In genomic region chr11:118715837-118716260, GRCh38 we compare ENCODE assay signal across 13 cellular contexts. TPM values are rescaled to one million over a fixed set of nuclear protein-coding genes. Genes with fewer than 3 reads are reported as not detected.
DNase-seq lines count a peak whose midpoint lies in the region; ATAC-seq and TF ChIP-seq lines count a peak whose summit lies in the region.
"Had no signal": no experiment of that assay in that cellular context is flagged by ENCODE, and none has a peak within 500 bp of the region (broad histone marks: within the 10 kb centered on the region; RNA-seq: fewer than 3 reads in every experiment).

No MANE protein-coding gene starts in this region.

- peak overlapping the region; percentile 99 to 100 (median 100) for H3K27ac Mint-ChIP-seq in H9
- H3K27ac Mint-ChIP-seq in endothelial cell (ENCODE audit: unreplicated experiment), result peak overlapping the region; percentile 81
- H3K27ac Mint-ChIP-seq: activated naive CD8-positive, alpha-beta T cell; stimulated activated effector memory CD8-positive, alpha-beta T cell treated with anti-CD3 and anti-CD28 coated beads, Interleukin-12 subunit alpha, Interleukin-12 subunit beta, amount 100 ng/mL, for 72 hours had no signal

- no peak for ATAC-seq in GM19455 (IDR thresholded peaks at IDR 0.05; ENCODE audit: unreplicated experiment)
- ATAC-seq: activated CD4-positive, CD25-positive, alpha-beta regulatory T cell treated with anti-CD3 and anti-CD28 coated beads, Interleukin-2, amount 50 U/mL, for 24 hours; stimulated activated effector memory CD8-positive, alpha-beta T cell treated with anti-CD3 and anti-CD28 coated beads, Interleukin-12 subunit alpha, Interleukin-12 subunit beta, amount 100 ng/mL, for 72 hours had no signal

- H3K14ac ChIP-seq in H9 (ENCODE audit: insufficient read depth, low read length) (no peak overlapping the region), trophoblast cell (ENCODE audit: low read length) (no peak overlapping the region)

- H3K79me2 ChIP-seq in H9 (ENCODE audit: insufficient read depth, low read length), result no peaks in the 10 kb centered on the region; the same call in 1 of the 2 replicates
- peaks cover 2% of the 10 kb centered on the region for H3K79me2 ChIP-seq in trophoblast cell (ENCODE audit: control insufficient read depth, insufficient read depth, low read length, poor library complexity)

- no peaks in the 10 kb centered on the region for H3K9me3 ChIP-seq in H9 (ENCODE audit: control insufficient read depth, low read depth, low read length)
- H3K9me3 ChIP-seq in trophoblast cell (ENCODE audit: insufficient read depth, low read depth, low read length), result no peaks in the 10 kb centered on the region

- H3K56ac ChIP-seq in H9 (ENCODE audit: insufficient read length, low read depth, low read length), result no peak overlapping the region

- H2BK12ac ChIP-seq in H9 (ENCODE audit: insufficient read length, low read depth, low read length), result no peak overlapping the region
- peak overlapping the region; percentile 30 for H2BK12ac ChIP-seq in trophoblast cell (ENCODE audit: low read length)

- H3K4me2 ChIP-seq in H9 (ENCODE audit: insufficient read depth, insufficient read length, low read length) (peak overlapping the region; percentile 15), trophoblast cell (ENCODE audit: low read length) (peak overlapping the region; percentile 2)

- H3K27ac ChIP-seq in H9 (ENCODE audit: insufficient read length, low read depth, low read length) (peak overlapping the region; percentile 92), trophoblast cell (ENCODE audit: low read depth, low read length) (peak overlapping the region; percentile 81)

- H2BK5ac ChIP-seq in H9 (ENCODE audit: insufficient read length, low read length) (peak overlapping the region; percentile 34), trophoblast cell (ENCODE audit: low read depth, low read length, poor library complexity) (peak overlapping the region; percentile 90)

- WGBS in H9 (ENCODE audit: extremely low coverage, insufficient read length, low lambda C conversion rate), result no CpG with 5 or more reads among the region's 4 CpGs
- WGBS in trophoblast cell (ENCODE audit: extremely low coverage, insufficient coverage, insufficient read length), result no CpG with 5 or more reads among the region's 4 CpGs

- H3K4me3 ChIP-seq in trophoblast cell (ENCODE audit: low read depth, low read length), result no peak overlapping the region
- H3K4me3 ChIP-seq: skin epidermis had no signal

- H3K9ac ChIP-seq in H9 (ENCODE audit: extremely low read depth, insufficient read length, low read length) (peak overlapping the region; percentile 10), trophoblast cell (ENCODE audit: low read length) (no peak overlapping the region)

- H2AK5ac ChIP-seq in H9 (ENCODE audit: insufficient read length, low read length), result peak overlapping the region; percentile 2
- no peak overlapping the region for H2AK5ac ChIP-seq in trophoblast cell (ENCODE audit: low read length)

- no peaks in the 10 kb centered on the region for H3K36me3 ChIP-seq in trophoblast cell (ENCODE audit: control insufficient read depth in 1 of 2, insufficient read depth in 2 of 2, low read length in 2 of 2)

- H3K4me1 ChIP-seq in H9 (ENCODE audit: insufficient read depth, low read length) (peaks cover 2% of the 10 kb centered on the region; the same call in 1 of the 2 replicates), trophoblast cell (ENCODE audit: control insufficient read depth in 1 of 2, insufficient read depth in 2 of 2, low read length in 2 of 2) (peaks cover 10 to 15% of the 10 kb centered on the region in 2 experiments)

- H4K12ac ChIP-seq in trophoblast cell (ENCODE audit: low read depth, low read length), result no peak overlapping the region

- H3K4me3 Mint-ChIP-seq in H9 (peak overlapping the region; percentile 48 to 61), endothelial cell (ENCODE audit: unreplicated experiment) (no peak overlapping the region)
- H3K4me3 Mint-ChIP-seq: activated naive CD8-positive, alpha-beta T cell; stimulated activated effector memory CD8-positive, alpha-beta T cell treated with anti-CD3 and anti-CD28 coated beads, Interleukin-12 subunit alpha, Interleukin-12 subunit beta, amount 100 ng/mL, for 72 hours had no signal

- H4K5ac ChIP-seq in H9 (ENCODE audit: insufficient read length, low read depth, low read length), result peak overlapping the region; percentile 2

- no peaks in the 10 kb centered on the region; the same call in 1 of the 2 replicates for H3K27me3 Mint-ChIP-seq in H9 (ENCODE audit: low read depth)
- H3K27me3 Mint-ChIP-seq in endothelial cell (ENCODE audit: unreplicated experiment), result peaks cover 6% of the 10 kb centered on the region
- H3K27me3 Mint-ChIP-seq: activated naive CD8-positive, alpha-beta T cell had no signal

- H2BK120ac ChIP-seq in H9 (ENCODE audit: low read depth, low read length, poor library complexity, severe bottlenecking), result no peak overlapping the region
- peak overlapping the region; percentile 64 for H2BK120ac ChIP-seq in trophoblast cell (ENCODE audit: insufficient read depth, low read length, poor library complexity)

- H3K27me3 ChIP-seq in H9 (ENCODE audit: insufficient read depth, low read length) (no peaks in the 10 kb centered on the region), trophoblast cell (ENCODE audit: insufficient read depth, low read length) (no peaks in the 10 kb centered on the region)

- TF ChIP-seq CTCF in H9 (conservative IDR thresholded peaks at IDR 0.05), result no peak
- TF ChIP-seq CTCF in endothelial cell (IDR thresholded peaks at IDR 0.05; ENCODE audit: unreplicated experiment), result no peak

- H3K23me2 ChIP-seq in H9 (ENCODE audit: insufficient read length, low read depth, low read length, poor library complexity, severe bottlenecking), result no peaks in the 10 kb centered on the region

- peaks cover 7 to 34% (median 17%) of the 10 kb centered on the region in 3 experiments for H3K36me3 Mint-ChIP-seq in H9 (ENCODE audit: insufficient read depth in 1 of 3, low read depth in 3 of 3)
- H3K36me3 Mint-ChIP-seq in endothelial cell (ENCODE audit: low read depth, unreplicated experiment), result no peaks in the 10 kb centered on the region
- H3K36me3 Mint-ChIP-seq: activated naive CD8-positive, alpha-beta T cell; stimulated activated effector memory CD8-positive, alpha-beta T cell treated with anti-CD3 and anti-CD28 coated beads, Interleukin-12 subunit alpha, Interleukin-12 subunit beta, amount 100 ng/mL, for 72 hours had no signal

- DNase-seq in H9 (peak; percentile 88), NCI-H226 (peak; percentile 18), endothelial cell (ENCODE audit: low spot score) (no peak), trophoblast cell (peak; percentile 47 to 49), glomerular visceral epithelial cell (ENCODE audit: extremely low spot score) (no peak), OCI-M2 (lab: John Stamatoyannopoulos, UW; ENCODE audit: unreplicated experiment) (no peak)
- DNase-seq: DND-41 had no signal

- H3K23ac ChIP-seq in H9 (ENCODE audit: insufficient read length, low read depth, low read length) (no peak overlapping the region), trophoblast cell (ENCODE audit: low read length) (no peak overlapping the region)

- H2BK15ac ChIP-seq in H9 (ENCODE audit: low read depth, low read length), result no peak overlapping the region

- peaks cover 56 to 61% of the 10 kb centered on the region in 2 experiments for H3K4me1 Mint-ChIP-seq in H9
- H3K4me1 Mint-ChIP-seq in endothelial cell (ENCODE audit: unreplicated experiment), result peaks cover 56% of the 10 kb centered on the region

- H4K91ac ChIP-seq in H9 (ENCODE audit: insufficient read length, low read depth, low read length) (no peak overlapping the region), trophoblast cell (ENCODE audit: low read depth, low read length) (peak overlapping the region; percentile 16)

- H3K79me1 ChIP-seq in H9 (ENCODE audit: insufficient read depth, low read depth, low read length, poor library complexity, severe bottlenecking), result no peaks in the 10 kb centered on the region
- peaks cover 20% of the 10 kb centered on the region for H3K79me1 ChIP-seq in trophoblast cell (ENCODE audit: low read length)

- H3K18ac ChIP-seq in H9 (ENCODE audit: insufficient read length, low read depth, low read length) (no peak overlapping the region), trophoblast cell (ENCODE audit: low read length) (no peak overlapping the region)

- H3T11ph ChIP-seq in H9 (ENCODE audit: low read length), result no peak overlapping the region

- H4K20me1 ChIP-seq in H9 (ENCODE audit: control insufficient read depth, insufficient read depth, insufficient read length), result no peaks in the 10 kb centered on the region

- H3K9me3 Mint-ChIP-seq in H9, result peaks cover 0 to 2% of the 10 kb centered on the region in 2 experiments; a peak in 2 of 5 replicates
- no peaks in the 10 kb centered on the region for H3K9me3 Mint-ChIP-seq in endothelial cell (ENCODE audit: unreplicated experiment)
- H3K9me3 Mint-ChIP-seq: stimulated activated effector memory CD8-positive, alpha-beta T cell treated with anti-CD3 and anti-CD28 coated beads, Interleukin-12 subunit alpha, Interleukin-12 subunit beta, amount 100 ng/mL, for 72 hours had no signal

- no peak overlapping the region for H2BK20ac ChIP-seq in H9 (ENCODE audit: low read depth, low read length, poor library complexity, severe bottlenecking)

- no peak overlapping the region for H4K8ac ChIP-seq in H9 (replicated peaks; ENCODE audit: insufficient read length, low read depth, low read length)
- peak overlapping the region; percentile 70 for H4K8ac ChIP-seq in trophoblast cell (ENCODE audit: low read depth, low read length)

- no peak overlapping the region for H3K4ac ChIP-seq in H9 (ENCODE audit: low read depth, low read length)
- H3K4ac ChIP-seq in trophoblast cell (ENCODE audit: low read depth, low read length), result no peak overlapping the region

- H2AFZ ChIP-seq in H9 (ENCODE audit: low read length) (no peak overlapping the region), trophoblast cell (ENCODE audit: insufficient read depth, low read length, poor library complexity) (no peak overlapping the region)

RNA-seq across cellular contexts. Expression of gene TREH, which starts 36.4 kb away (rescaled TPM):
- total RNA-seq in H9 (2021), result not detected in 2 replicates
- total RNA-seq in endothelial cell (ENCODE audit: unreplicated experiment), result not detected
- polyA plus RNA-seq in trophoblast cell (2013), result 0.33 and 0.39 TPM in 2 replicates
- total RNA-seq: lung microvascular endothelial cell had no signal

Comparison
In these comparisons a context has a peak if more than half of its experiments do, and no peak if none do; other contexts are left out.
1. DNase-seq: peak in H9 (single experiment), NCI-H226 (single experiment) and trophoblast cell (2 of 2); none in endothelial cell (single experiment), glomerular visceral epithelial cell (single experiment) and OCI-M2 (single experiment).